In genomic region chr2:26179446-26179907, GRCh38 we compare ENCODE assay signal across 9 cellular contexts. TPM values are rescaled to one million over a fixed set of nuclear protein-coding genes. Genes with fewer than 3 reads are reported as not detected.
DNase-seq lines count a peak whose midpoint lies in the region; ATAC-seq, FAIRE-seq and TF ChIP-seq lines count a peak whose summit lies in the region.
"Had no signal": no experiment of that assay in that cellular context is flagged by ENCODE, and none has a peak within 500 bp of the region (broad histone marks: within the 10 kb centered on the region; RNA-seq: fewer than 3 reads in every experiment).

No MANE protein-coding gene starts in this region.

- H3K9me3 ChIP-seq in K562 (replicated peaks; ENCODE audit: control insufficient read depth, insufficient read depth, low read depth, low read length) (no peaks in the 10 kb centered on the region), lower lobe of right lung (no peaks in the 10 kb centered on the region), testis (no peaks in the 10 kb centered on the region), adrenal gland (replicated peaks in 1 of 3) (no peaks in the 10 kb centered on the region)

- CTCF ChIA-PET in K562 (lab: Yijun Ruan, JAX; ENCODE audit: low intra/inter-chr PET ratio) (no interaction called here), GM10248 (lab: Yijun Ruan, JAX) (interaction anchor here (0.6 kb wide), 1 partner anchor 188 kb away, joined by 3 read pairs; no protein-coding TSS in a partner anchor)

- no peaks in the 10 kb centered on the region for H3K36me3 Mint-ChIP-seq in activated T-cell treated with anti-CD3 and anti-CD28 coated beads, Interleukin-2, amount 50 U/mL, for 4 hours (ENCODE audit: insufficient read depth)

- no peak for TF ChIP-seq CTCF in K562 (IDR thresholded peaks at IDR 0.05 in 2 of 3, conservative IDR thresholded peaks at IDR 0.05 in 1 of 3; ENCODE audit: insufficient read depth in 2 of 3, low read depth in 1 of 3, low read length in 3 of 3)
- TF ChIP-seq CTCF in lower lobe of right lung (IDR thresholded peaks at IDR 0.05): no peak
- TF ChIP-seq CTCF in testis (IDR thresholded peaks at IDR 0.05): no peak
- TF ChIP-seq CTCF in GM10248 (IDR thresholded peaks at IDR 0.05; ENCODE audit: control extremely low read depth, extremely low read depth, low read depth, missing control alignments): no peak
- TF ChIP-seq CTCF in adrenal gland (IDR thresholded peaks at IDR 0.05): no peak

- no peaks in the 10 kb centered on the region for H4K20me1 ChIP-seq in K562 (replicated peaks; ENCODE audit: control insufficient read depth, insufficient read depth, low read length)

- no peak for FAIRE-seq in K562 (lab: Jason Lieb, UNC)

- intact Hi-C loops in K562 (cut with micrococcal nuclease) (no loop called here), lower lobe of right lung (cut with DNase I) (no loop called here), testis (cut with DNase I; ENCODE audit: low total_unique reads) (no loop called here), adrenal gland (cut with DNase I) (no loop called here)

- no peaks in the 10 kb centered on the region for H3K9me1 ChIP-seq in K562 (ENCODE audit: control insufficient read depth, insufficient read depth, low read length)

- H3K36me3 ChIP-seq in K562 (ENCODE audit: control insufficient read depth, insufficient read depth, low read length) (no peaks in the 10 kb centered on the region), lower lobe of right lung (no peaks in the 10 kb centered on the region), testis (ENCODE audit: low read depth, missing control alignments) (no peaks in the 10 kb centered on the region), adrenal gland (replicated peaks in 1 of 2) (no peaks in the 10 kb centered on the region)

- no peak for TF ChIP-seq EP300 in K562 (IDR thresholded peaks at IDR 0.05; ENCODE audit: low read length)

- peaks cover 16% of the 10 kb centered on the region for H3K4me1 Mint-ChIP-seq in activated T-cell treated with anti-CD3 and anti-CD28 coated beads, Interleukin-2, amount 50 U/mL, for 4 hours (ENCODE audit: low read depth)

- peak overlapping the region in 1 of 2 experiments; percentile 86; a peak in 3 of 4 replicates for H3K9ac ChIP-seq in K562 (ENCODE audit: insufficient read depth in 1 of 2, low read depth in 2 of 2, low read length in 2 of 2)

- peak overlapping the region; percentile 66 for H2AFZ ChIP-seq in K562 (ENCODE audit: low read depth, low read length)

- no peaks in the 10 kb centered on the region for H3K9me3 Mint-ChIP-seq in activated T-cell treated with anti-CD3 and anti-CD28 coated beads, Interleukin-2, amount 50 U/mL, for 4 hours

- H3K27ac ChIP-seq in K562 (ENCODE audit: extremely low read depth, low read depth, low read length) (no peak overlapping the region), lower lobe of right lung (no peak overlapping the region), testis (no peak overlapping the region), adrenal gland (peak overlapping the region in 1 of 5 donors; percentile 19)
- H3K27ac ChIP-seq: VCaP had no signal

- 49% methylated on average over 9 of the region's 12 CpGs for WGBS in K562 (ENCODE audit: insufficient coverage, low coverage, missing lambda C conversion rate)
- WGBS in testis, 2 donors: 11 to 14% methylated on average over 8 to 12 of the region's 12 CpGs
- WGBS in adrenal gland, 4 donors: 18 to 41% (median 27%) methylated on average over 3 to 12 of the region's 12 CpGs

- no TSS peak for BruUV-seq in K562 (replicated peaks; lab: Mats Ljungman, UMichigan)

- DNase-seq in activated T-cell treated with anti-CD3 and anti-CD28 coated beads, Interleukin-2, amount 50 U/mL, for 4 hours: no peak
- no peak for DNase-seq in activated T-cell treated with anti-CD3 and anti-CD28 coated beads, Interleukin-2, amount 50 U/mL, for 1 hour
- DNase-seq in K562 (ENCODE audit: extremely low read depth in 1 of 4, low spot score in 3 of 4) (peak in 2 of 4 experiments; percentile 7 to 17), lower lobe of right lung (no peak), testis (no peak), GM10248 (ENCODE audit: extremely low spot score) (no peak), adrenal gland (no peak)

- H3K27me3 ChIP-seq in K562 (ENCODE audit: control insufficient read depth in 2 of 2, insufficient read depth in 2 of 2, low read length in 2 of 2) (no peaks in the 10 kb centered on the region), lower lobe of right lung (ENCODE audit: low read depth) (peaks cover 38% of the 10 kb centered on the region), testis (no peaks in the 10 kb centered on the region), adrenal gland (peaks cover 2% of the 10 kb centered on the region)

- H3K4me1 ChIP-seq in K562 (replicated peaks in 1 of 2; ENCODE audit: control insufficient read depth in 2 of 2, insufficient read depth in 2 of 2, low read length in 2 of 2): peaks cover 6 to 32% of the 10 kb centered on the region in 2 experiments; a peak in 4 of 5 replicates
- peaks cover 6% of the 10 kb centered on the region for H3K4me1 ChIP-seq in lower lobe of right lung
- peaks cover 10% of the 10 kb centered on the region for H3K4me1 ChIP-seq in testis
- peaks cover 0 to 8% of the 10 kb centered on the region in 2 donors for H3K4me1 ChIP-seq in adrenal gland (replicated peaks in 1 of 2)

- in situ Hi-C loops in K562 (cut with MboI): no loop called here

- POLR2A ChIA-PET in K562 (lab: Yijun Ruan, JAX) (no interaction called here), GM10248 (lab: Yijun Ruan, JAX) (no interaction called here)

- H3K4me3 ChIP-seq in K562 (no peak overlapping the region), lower lobe of right lung (peak overlapping the region; percentile 66), testis (peak overlapping the region; percentile 44 to 60), adrenal gland (peak overlapping the region in 1 of 4 donors; percentile 52)

- H3K79me2 ChIP-seq in K562 (ENCODE audit: control insufficient read depth, insufficient read depth, low read length): no peaks in the 10 kb centered on the region

- H3K4me2 ChIP-seq in K562 (ENCODE audit: insufficient read depth, low read length): 0 out of 2 replicates have a peak overlapping the region, but pooled peaks have one; percentile 32

- no peak for TF ChIP-seq RAD21 in K562 (CRISPR knock-in tag; conservative IDR thresholded peaks at IDR 0.05 in 1 of 2, IDR thresholded peaks at IDR 0.05 in 1 of 2)

- TF ChIP-seq POLR2A in K562 (conservative IDR thresholded peaks at IDR 0.05) (no peak), testis (IDR thresholded peaks at IDR 0.05) (no peak), adrenal gland (IDR thresholded peaks at IDR 0.05) (no peak)

- peak in 1 of 2 donors; percentile 15 for ATAC-seq in activated T-cell treated with anti-CD3 and anti-CD28 coated beads, Interleukin-2, amount 50 U/mL, for 4 hours
- ATAC-seq in K562 (no peak), lower lobe of right lung (no peak), GM19395 (IDR thresholded peaks at IDR 0.05; ENCODE audit: unreplicated experiment) (no peak)

- H3K27me3 Mint-ChIP-seq in activated T-cell treated with anti-CD3 and anti-CD28 coated beads, Interleukin-2, amount 50 U/mL, for 4 hours (ENCODE audit: low read depth): peaks cover 39% of the 10 kb centered on the region

- H3K4me3 Mint-ChIP-seq in activated T-cell treated with anti-CD3 and anti-CD28 coated beads, Interleukin-2, amount 50 U/mL, for 4 hours: peak overlapping the region; percentile 59

TF ChIP-seq in K562, 482 proteins besides CTCF, POLR2A, EP300 and RAD21:
- no peak for TF ChIP-seq GTF2F1 (IDR thresholded peaks at IDR 0.05; ENCODE audit: low read depth, low read length)
- TF ChIP-seq ZNF57 (CRISPR knock-in tag; IDR thresholded peaks at IDR 0.05): no peak

RNA-seq across cellular contexts. Expression of gene GAREM2, which starts 6.6 kb away (rescaled TPM):
- 1 to 10 TPM; 2.4 to 4.1 (median 3.2) TPM for total RNA-seq in activated T-cell treated with anti-CD3 and anti-CD28 coated beads, Interleukin-2, amount 50 U/mL, for 4 hours
- total RNA-seq in K562 (2011; cell fraction: chromatin; rRNA removed; ENCODE audit: low replicate concordance): 9.3 and 20.6 TPM in 2 replicates
- 11.8 and 13.2 TPM in 2 replicates for total RNA-seq in K562 (2011; cell fraction: nucleolus; rRNA removed)
- total RNA-seq in K562 (2011; cell fraction: nucleoplasm; rRNA removed): 12.0 and 16.1 TPM in 2 replicates
- total RNA-seq in K562 (2014; rRNA removed) (2.5 and 4.7 TPM in 2 replicates), K562 (2014; rRNA removed; fragmentation: Illumina TruSeq; extraction: Trizol) (1.3 and 1.7 TPM in 2 replicates), K562 (2015; rRNA removed; fragmentation: Illumina TruSeq; extraction: Trizol) (1.5 and 1.7 TPM in 2 replicates), K562 (2021) (11.5 and 12.4 TPM in 2 replicates), lower lobe of right lung (2.0 TPM), testis (1 to 10 TPM; 5.4 to 6.8 TPM), adrenal gland (1 to 10 TPM in 7 of 8 donors, not detected in 1; 1.1 to 2.5 (median 1.7) TPM)
- polyA plus RNA-seq in K562 (2011; rRNA removed) (4.6 and 5.0 TPM in 2 replicates), K562 (2014; fragmentation: Illumina TruSeq; extraction: Trizol) (5.4 and 6.9 TPM in 2 replicates), K562 (2014; fragmentation: Nextera tagmentation; extraction: Ambion mirVana) (1 to 10 TPM; 1.7 to 2.2 TPM), K562 (2014; rRNA removed) (4.6 and 7.6 TPM in 2 replicates), testis (ENCODE audit: insufficient read depth, low read depth, low replicate concordance) (4.6 TPM), adrenal gland (1 to 10 TPM in 1 of 3 donors, under 1 TPM in 2; 0.57 to 1.0 (median 0.77) TPM)
- 6.3 and 10.6 TPM in 2 replicates for polyA plus RNA-seq in K562 (2011; cell fraction: cytosol; rRNA removed)
- polyA plus RNA-seq in K562 (2011; cell fraction: nucleus; rRNA removed): 9.6 and 16.4 TPM in 2 replicates
- 6.7 and 10.0 TPM in 2 replicates for polyA plus RNA-seq in K562 (2012)
- 2.9 and 4.5 TPM in 2 replicates for polyA minus RNA-seq in K562 (2011; rRNA and poly(A)+ RNA removed)
- 4.6 and 5.2 TPM in 2 replicates for polyA minus RNA-seq in K562 (2011; cell fraction: cytosol; rRNA and poly(A)+ RNA removed)
- 3.2 and 3.7 TPM in 2 replicates for polyA minus RNA-seq in K562 (2011; cell fraction: nucleus; rRNA and poly(A)+ RNA removed)
